ENCODE assay signal across 30 cellular contexts in genomic region chr1:209130886-209131285, GRCh38.
"Had no signal": no experiment of that assay in that cellular context is flagged by ENCODE, and none has a peak within 500 bp of the region (broad histone marks: within the 10 kb centered on the region; RNA-seq: fewer than 3 reads in every experiment).

No MANE protein-coding gene starts in this region.

- H3K4me3 Mint-ChIP-seq: dendritic cell treated with granulocyte-macrophage colony-stimulating factor and Interleukin-4, amounts not matched to agents 40 ng/mL and 50 ng/mL, for 4 days; endodermal cell; memory B cell; naive B cell; nephron; neural progenitor cell; stimulated activated effector memory CD8-positive, alpha-beta T cell treated with anti-CD3 and anti-CD28 coated beads, Interleukin-12 subunit alpha, Interleukin-12 subunit beta, amount 100 ng/mL, for 72 hours; type B pancreatic cell had no signal

- H3K36me3 Mint-ChIP-seq: memory B cell; naive B cell; neural progenitor cell; stimulated activated effector memory CD8-positive, alpha-beta T cell treated with anti-CD3 and anti-CD28 coated beads, Interleukin-12 subunit alpha, Interleukin-12 subunit beta, amount 100 ng/mL, for 72 hours; type B pancreatic cell had no signal

- FAIRE-seq: kidney had no signal

- H3K9ac ChIP-seq: neural progenitor cell had no signal

- H2AFZ ChIP-seq: hepatocyte, neural progenitor cell had no signal

- H3K27me3 Mint-ChIP-seq: dendritic cell treated with granulocyte-macrophage colony-stimulating factor and Interleukin-4, amounts not matched to agents 40 ng/mL and 50 ng/mL, for 4 days; naive B cell had no signal

- H3K27ac Mint-ChIP-seq: dendritic cell treated with granulocyte-macrophage colony-stimulating factor and Interleukin-4, amounts not matched to agents 40 ng/mL and 50 ng/mL, for 4 days; endodermal cell; memory B cell; nephron; neural progenitor cell; stimulated activated effector memory CD8-positive, alpha-beta T cell treated with anti-CD3 and anti-CD28 coated beads, Interleukin-12 subunit alpha, Interleukin-12 subunit beta, amount 100 ng/mL, for 72 hours; type B pancreatic cell had no signal

- H3K27me3 ChIP-seq: colonic mucosa, gastroesophageal sphincter, heart left ventricle, hepatocyte, neural progenitor cell, sigmoid colon, testis, tibial artery had no signal

- DNase-seq: colonic mucosa; effector CD8-positive, alpha-beta T cell; endodermal cell; foreskin fibroblast; heart left ventricle; kidney; mucosa of descending colon; naive B cell; posterior cingulate gyrus; psoas muscle; right cardiac atrium; sigmoid colon; stimulated activated CD4-positive, alpha-beta T cell treated with anti-CD3 and anti-CD28 coated beads, Interleukin-2, amount 100 ng/mL, for 24 hours; stimulated activated CD4-positive, alpha-beta T cell treated with anti-CD3 and anti-CD28 coated beads, Interleukin-4, amount 100 ng/mL, for 24 hours; stimulated activated naive CD8-positive, alpha-beta T cell treated with anti-CD3 and anti-CD28 coated beads, Interleukin-15, Interleukin-2, amounts not matched to agents 100 U/mL and 50 U/mL, for 24 hours; substantia nigra; testis; tibial artery had no signal

- H3K36me3 ChIP-seq: colonic mucosa, gastroesophageal sphincter, heart left ventricle, neural progenitor cell, sigmoid colon, tibial artery had no signal

- ATAC-seq: esophagus mucosa; gastroesophageal sphincter; heart left ventricle; left lobe of liver; mucosa of descending colon; psoas muscle; right cardiac atrium; stimulated activated effector memory CD8-positive, alpha-beta T cell treated with anti-CD3 and anti-CD28 coated beads, Interleukin-12 subunit alpha, Interleukin-12 subunit beta, amount 100 ng/mL, for 72 hours; stimulated activated naive CD8-positive, alpha-beta T cell treated with anti-CD3 and anti-CD28 coated beads, Interleukin-15, Interleukin-2, amounts not matched to agents 100 U/mL and 50 U/mL, for 24 hours had no signal

- H3K4me3 ChIP-seq: colonic mucosa, gastroesophageal sphincter, heart left ventricle, hepatocyte, lung, mucosa of descending colon, neural progenitor cell, psoas muscle, sigmoid colon, testis, tibial artery had no signal

- H3K4me1 Mint-ChIP-seq: memory B cell; naive B cell; stimulated activated effector memory CD8-positive, alpha-beta T cell treated with anti-CD3 and anti-CD28 coated beads, Interleukin-12 subunit alpha, Interleukin-12 subunit beta, amount 100 ng/mL, for 72 hours had no signal

- H3K9me3 ChIP-seq: colonic mucosa, gastroesophageal sphincter, psoas muscle, sigmoid colon, testis, tibial artery had no signal

- H3K4me2 ChIP-seq: hepatocyte, neural progenitor cell had no signal

- H3K79me2 ChIP-seq: hepatocyte had no signal

- H3K4me1 ChIP-seq: colonic mucosa, gastroesophageal sphincter, heart left ventricle, psoas muscle, sigmoid colon, testis, tibial artery had no signal

- H3K27ac ChIP-seq: colonic mucosa, epithelial cell of prostate, gastroesophageal sphincter, heart left ventricle, hepatocyte, neural progenitor cell, psoas muscle, sigmoid colon, testis, tibial artery had no signal
